ENCODE assay signal across 8 cellular contexts in the genomic region with DNA sequence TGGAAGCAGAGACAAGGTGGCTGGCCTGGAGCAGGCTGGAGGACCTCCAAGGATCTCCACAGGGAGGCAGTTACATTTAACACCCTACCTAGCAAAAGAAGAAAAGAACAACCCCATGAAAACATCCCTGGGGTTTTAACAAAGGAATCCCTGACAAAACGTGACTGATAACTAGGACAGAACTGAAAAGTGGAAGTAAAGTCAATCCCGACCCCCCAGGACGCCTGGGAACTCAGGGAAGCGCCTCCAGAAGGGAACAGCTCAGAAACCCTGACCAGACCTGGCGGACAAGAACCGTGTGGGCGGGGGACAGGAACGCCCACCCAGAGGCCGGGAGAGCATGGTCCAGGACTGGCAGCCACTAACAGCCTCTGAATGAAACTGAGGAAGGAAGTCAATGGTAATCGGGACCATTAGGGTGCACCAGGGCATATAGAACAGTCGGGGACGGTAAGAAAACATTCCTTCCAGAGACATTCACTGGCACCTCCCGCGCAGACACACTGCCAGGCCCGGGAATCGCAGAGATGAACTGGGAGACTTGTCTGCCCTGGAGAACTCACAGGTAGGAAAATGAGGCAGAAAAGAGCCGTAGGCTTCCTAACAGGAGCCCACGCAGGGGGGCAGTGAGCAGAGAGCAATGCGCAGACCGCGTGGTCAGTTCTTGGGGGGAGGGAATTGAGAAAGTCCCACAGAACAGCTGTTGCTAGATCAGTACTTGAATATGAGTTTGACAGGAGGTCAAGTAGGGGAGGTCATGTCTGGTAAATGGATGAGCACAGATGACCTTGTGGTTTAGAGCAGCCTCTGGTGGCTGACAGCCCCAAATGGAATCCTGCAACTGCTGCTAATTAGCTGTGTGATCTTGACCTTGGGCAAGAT. TPM values are rescaled to one million over a fixed set of nuclear protein-coding genes. Genes with fewer than 3 reads are reported as not detected.
A peak's percentile ranks its signal among the peaks of the same experiment; 100 is the strongest.
DNase-seq lines count a peak whose midpoint lies in the region; ATAC-seq, FAIRE-seq and TF ChIP-seq lines count a peak whose summit lies in the region.

No MANE protein-coding gene starts in this region.

- no peak for DNase-seq in AG09319 (ENCODE audit: extremely low read depth, low read depth)
- peak; percentile 28 for DNase-seq in GM12892 (ENCODE audit: insufficient read length)
- DNase-seq in NCI-H2029 (lab: John Stamatoyannopoulos, UW): peak; percentile 40
- DNase-seq in WERI-Rb-1: peak; percentile 67
- DNase-seq in fibroblast of lung (ENCODE audit: low read depth in 2 of 2): peak; percentile 16 to 75
- peak; percentile 57 to 78 for DNase-seq in aorta

- TF ChIP-seq POLR2A in GM12892 (IDR thresholded peaks at IDR 0.05; ENCODE audit: low read depth, low read length): no peak

- H3K79me2 ChIP-seq in fibroblast of lung (ENCODE audit: control insufficient read depth, insufficient read depth, low read length): peaks cover 4% of the 10 kb centered on the region

- H3K27me3 ChIP-seq in WERI-Rb-1 (ENCODE audit: insufficient read depth, low read depth, severe bottlenecking) (no peaks in the 10 kb centered on the region), fibroblast of lung (ENCODE audit: control insufficient read depth, insufficient read depth, low read length) (peaks cover 2% of the 10 kb centered on the region), mucosa of stomach (ENCODE audit: control insufficient read depth, insufficient read depth, low read length) (no peaks in the 10 kb centered on the region), aorta (ENCODE audit: control insufficient read depth in 1 of 2, insufficient read depth in 2 of 2, low read length in 1 of 2) (no peaks in the 10 kb centered on the region)

- no peaks in the 10 kb centered on the region for H4K20me1 ChIP-seq in fibroblast of lung (ENCODE audit: control insufficient read depth, extremely low read depth, insufficient read depth, low read length)

- H3K27ac ChIP-seq in WERI-Rb-1: peak overlapping the region; percentile 64
- peak overlapping the region; percentile 2 for H3K27ac ChIP-seq in fibroblast of lung (ENCODE audit: insufficient read depth, low read length)
- peak overlapping the region in 1 of 2 donors; percentile 78 for H3K27ac ChIP-seq in aorta (ENCODE audit: low read depth in 1 of 2, low read length in 2 of 2)

- peak overlapping the region; percentile 87 for H2AFZ ChIP-seq in fibroblast of lung (ENCODE audit: low read length)

- FAIRE-seq in GM12892 (lab: Jason Lieb, UNC): peak; percentile 82

- H3K4me1 ChIP-seq in fibroblast of lung (ENCODE audit: control insufficient read depth, extremely low read depth, insufficient read depth, low read length) (peaks cover 13% of the 10 kb centered on the region), mucosa of stomach (ENCODE audit: control insufficient read depth, insufficient read depth, low read length) (peaks cover 42% of the 10 kb centered on the region), aorta (ENCODE audit: control insufficient read depth in 1 of 2, insufficient read depth in 2 of 2, low read length in 2 of 2) (peaks cover 0 to 4% of the 10 kb centered on the region in 2 donors)

- ATAC-seq in HG02870 (IDR thresholded peaks at IDR 0.05; ENCODE audit: unreplicated experiment): peak; percentile 76
- peak; percentile 71 for ATAC-seq in aorta (ENCODE audit: low FRiP score)

- peak overlapping the region; percentile 96 for H3K4me2 ChIP-seq in fibroblast of lung (ENCODE audit: extremely low read depth, insufficient read depth, low read length)

- H3K4me3 ChIP-seq in WERI-Rb-1 (ENCODE audit: low read depth, low read length): peak overlapping the region; percentile 17
- H3K4me3 ChIP-seq in fibroblast of lung (replicated peaks in 1 of 4; ENCODE audit: control extremely low read depth in 1 of 4, insufficient read depth in 1 of 4, low read depth in 3 of 4, low read length in 4 of 4): peak overlapping the region; percentile 58 to 67 (median 64)
- peak overlapping the region; percentile 71 for H3K4me3 ChIP-seq in mucosa of stomach (ENCODE audit: low read length)
- peak overlapping the region; percentile 61 to 90 for H3K4me3 ChIP-seq in aorta (ENCODE audit: low read length in 2 of 2)

- 10 to 16% methylated on average over 21 of the region's 21 CpGs for WGBS in aorta, 2 donors

- intact Hi-C loops in aorta (cut with DNase I): loop anchor here (1.0 to 5.0 kb wide), 5 partner anchors 55 to 140 kb away; no protein-coding TSS in a partner anchor

- H3K36me3 ChIP-seq in WERI-Rb-1 (no peaks in the 10 kb centered on the region; the same call in 1 of the 2 replicates), fibroblast of lung (ENCODE audit: control insufficient read depth, insufficient read depth, low read length) (no peaks in the 10 kb centered on the region), mucosa of stomach (ENCODE audit: control insufficient read depth, insufficient read depth, low read length) (no peaks in the 10 kb centered on the region), aorta (ENCODE audit: control insufficient read depth in 1 of 2, insufficient read depth in 2 of 2, low read length in 1 of 2) (no peaks in the 10 kb centered on the region)

- H3K9me3 ChIP-seq in WERI-Rb-1 (ENCODE audit: severe bottlenecking): no peaks in the 10 kb centered on the region
- H3K9me3 ChIP-seq in fibroblast of lung (ENCODE audit: control insufficient read depth, insufficient read depth, low read depth, low read length): no peaks in the 10 kb centered on the region
- H3K9me3 ChIP-seq in mucosa of stomach (ENCODE audit: control insufficient read depth, low read length): no peaks in the 10 kb centered on the region
- no peaks in the 10 kb centered on the region for H3K9me3 ChIP-seq in aorta (ENCODE audit: control insufficient read depth, low read length)

- TF ChIP-seq CTCF in AG09319 (IDR thresholded peaks at IDR 0.05; ENCODE audit: low read depth, low read length): peak; percentile 76
- peak; percentile 90 for TF ChIP-seq CTCF in WERI-Rb-1 (IDR thresholded peaks at IDR 0.05; ENCODE audit: low read depth, low read length)
- peak; percentile 47 to 72 for TF ChIP-seq CTCF in fibroblast of lung (conservative IDR thresholded peaks at IDR 0.05 in 1 of 2, IDR thresholded peaks at IDR 0.05 in 1 of 2; ENCODE audit: low read depth in 1 of 2, low read length in 2 of 2)

- no peak overlapping the region for H3K9ac ChIP-seq in fibroblast of lung (ENCODE audit: insufficient read depth, low read length)
- peak overlapping the region; percentile 65 for H3K9ac ChIP-seq in mucosa of stomach (ENCODE audit: low read length)

RNA-seq across cellular contexts. Expression of a gene that starts 1.3 kb away (rescaled TPM):
- 9.5 TPM for polyA plus RNA-seq in GM12892 (2012; ENCODE audit: missing spikeins)
- total RNA-seq in fibroblast of lung: 3.3 and 3.8 TPM in 2 replicates
- polyA plus RNA-seq in fibroblast of lung: 5.4 and 5.5 TPM in 2 replicates
- polyA plus RNA-seq in fibroblast of lung (2012): 4.0 and 4.1 TPM in 2 replicates
- polyA minus RNA-seq in fibroblast of lung (ENCODE audit: low replicate concordance): 5.1 and 14.5 TPM in 2 replicates
- 10 to 100 TPM; 21.9 to 24.9 TPM for total RNA-seq in aorta
- 10 to 100 TPM in 1 of 2 donors, 1 to 10 TPM in 1; 7.8 to 28.8 TPM for polyA plus RNA-seq in aorta

Comparison
In these comparisons a context has a peak if more than half of its experiments do, and no peak if none do; other contexts are left out.
1. H3K4me3 ChIP-seq: peak in every context shown above with its lines; median percentile 76 in aorta; 71 in mucosa of stomach; 64 in fibroblast of lung; 17 in WERI-Rb-1.